In the genomic region with DNA sequence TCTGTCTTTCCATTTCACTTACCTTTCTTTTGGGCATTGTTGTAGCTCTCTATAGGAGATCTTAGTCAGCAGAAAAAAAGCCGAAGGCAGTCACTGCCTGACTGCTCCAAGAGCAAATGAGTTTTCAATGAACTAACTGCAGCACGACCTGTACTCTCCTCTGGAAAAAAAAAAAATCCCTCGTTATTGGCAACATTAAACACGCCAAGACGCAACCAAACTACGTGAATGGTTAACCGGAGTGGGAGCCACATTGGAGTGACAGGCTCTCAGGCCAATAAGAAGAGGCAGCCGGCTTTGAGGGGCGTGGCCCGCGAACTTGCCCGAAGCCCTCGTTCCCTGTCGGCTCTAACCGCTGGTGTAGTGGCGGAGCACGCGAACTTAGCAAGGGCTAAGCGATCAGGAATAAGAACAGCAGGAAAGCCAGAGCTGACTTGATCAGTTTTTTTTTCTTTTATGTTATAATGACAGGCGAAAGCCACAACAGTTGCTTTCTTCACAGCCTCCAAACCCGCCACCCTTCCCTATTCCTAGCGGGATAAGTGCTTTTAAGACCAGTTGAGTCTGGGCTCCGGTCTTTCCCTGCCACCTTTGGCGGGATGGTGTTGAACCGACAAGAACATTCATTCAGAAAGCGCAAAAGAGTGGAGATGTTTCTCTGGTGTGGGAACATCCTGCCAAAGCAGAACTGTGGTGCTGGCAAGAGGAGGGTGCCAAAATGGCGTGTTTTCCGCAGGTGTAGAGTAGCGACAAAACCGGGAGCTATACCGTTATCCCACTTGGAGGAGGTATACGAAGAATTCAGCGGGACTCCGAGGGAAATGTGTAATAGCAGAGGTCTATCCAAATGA, we compare ENCODE assay signal across 8 cellular contexts.
DNase-seq lines count a peak whose midpoint lies in the region; ATAC-seq and TF ChIP-seq lines count a peak whose summit lies in the region.

No MANE protein-coding gene starts in this region.

- CTCF ChIA-PET in activated naive CD4-positive, alpha-beta T cell treated with anti-CD3 and anti-CD28 coated beads for 36 hours (lab: Charles Lee): interaction anchor here (0.7 to 1.8 kb wide), 4 partner anchors 241 to 312 kb away, joined by 3 to 6 read pairs (median 4); a partner anchor contains a TSS

- no peak for TF ChIP-seq RAD21 in Ishikawa (IDR thresholded peaks at IDR 0.05; ENCODE audit: low read depth)

- H3K27ac Mint-ChIP-seq in activated naive CD4-positive, alpha-beta T cell treated with anti-CD3 and anti-CD28 coated beads for 36 hours: peak overlapping the region; percentile 85

- H3K4me3 Mint-ChIP-seq in activated naive CD4-positive, alpha-beta T cell treated with anti-CD3 and anti-CD28 coated beads for 36 hours: peak overlapping the region; percentile 91

- H3K36me3 Mint-ChIP-seq in activated naive CD4-positive, alpha-beta T cell treated with anti-CD3 and anti-CD28 coated beads for 36 hours (ENCODE audit: low read depth): no peaks in the 10 kb centered on the region

- no peaks in the 10 kb centered on the region for H3K4me1 ChIP-seq in SJSA1 (replicated peaks)
- H3K4me1 ChIP-seq in neutrophil (ENCODE audit: control insufficient read depth in 1 of 2, insufficient read depth in 1 of 2, low read depth in 1 of 2, low read length in 1 of 2): peaks cover 8 to 16% of the 10 kb centered on the region in 2 experiments
- peaks cover 0 to 12% (median 9%) of the 10 kb centered on the region in 5 donors for H3K4me1 ChIP-seq in subcutaneous abdominal adipose tissue (ENCODE audit: control insufficient read depth in 5 of 5, insufficient read depth in 5 of 5, low read length in 5 of 5)

- DNase-seq in DMS153 treated with DMSO at 0.1 percent for 48 hours (lab: John Stamatoyannopoulos, UW; ENCODE audit: unreplicated experiment) (peak; percentile 32), SJSA1 (ENCODE audit: low read depth in 1 of 2, low spot score in 2 of 2) (peak; percentile 76 to 84), globus pallidus (ENCODE audit: low spot score) (peak; percentile 87)
- peak; percentile 91 for DNase-seq in activated naive CD4-positive, alpha-beta T cell treated with anti-CD3 and anti-CD28 coated beads for 36 hours

- no peaks in the 10 kb centered on the region for H3K27me3 ChIP-seq in SJSA1 (replicated peaks)
- H3K27me3 ChIP-seq in neutrophil: peaks cover 26% of the 10 kb centered on the region
- H3K27me3 ChIP-seq in subcutaneous abdominal adipose tissue (ENCODE audit: control insufficient read depth in 5 of 5, insufficient read depth in 4 of 5, low read length in 5 of 5): peaks cover 0 to 7% (median 0%) of the 10 kb centered on the region in 5 donors

- peaks cover 3% of the 10 kb centered on the region for H3K4me1 Mint-ChIP-seq in activated naive CD4-positive, alpha-beta T cell treated with anti-CD3 and anti-CD28 coated beads for 36 hours (ENCODE audit: low read depth)

- H3K27ac ChIP-seq in SJSA1 (no peak overlapping the region), neutrophil (peak overlapping the region; percentile 10), subcutaneous abdominal adipose tissue (ENCODE audit: low read depth, low read length) (peak overlapping the region; percentile 52)

- peak; percentile 93 for ATAC-seq in GM21619 (IDR thresholded peaks at IDR 0.05; ENCODE audit: unreplicated experiment)

- no peak for TF ChIP-seq CTCF in neutrophil (IDR thresholded peaks at IDR 0.05)

- no peaks in the 10 kb centered on the region for H3K27me3 Mint-ChIP-seq in activated naive CD4-positive, alpha-beta T cell treated with anti-CD3 and anti-CD28 coated beads for 36 hours (ENCODE audit: low read depth)

- H3K36me3 ChIP-seq in SJSA1 (no peaks in the 10 kb centered on the region), neutrophil (no peaks in the 10 kb centered on the region), subcutaneous abdominal adipose tissue (ENCODE audit: control insufficient read depth in 5 of 5, insufficient read depth in 5 of 5, low read length in 5 of 5) (no peaks in the 10 kb centered on the region)

- H3K9me3 ChIP-seq in SJSA1 (replicated peaks) (no peaks in the 10 kb centered on the region), neutrophil (no peaks in the 10 kb centered on the region), subcutaneous abdominal adipose tissue (ENCODE audit: control insufficient read depth in 5 of 5, low read length in 5 of 5) (no peaks in the 10 kb centered on the region)

- H3K9ac ChIP-seq in subcutaneous abdominal adipose tissue (ENCODE audit: low read length in 5 of 5): peak overlapping the region in 4 of 5 donors; percentile 53 to 62 (median 59)

- H3K9me3 Mint-ChIP-seq in activated naive CD4-positive, alpha-beta T cell treated with anti-CD3 and anti-CD28 coated beads for 36 hours: no peaks in the 10 kb centered on the region

- no peak for TF ChIP-seq EP300 in Ishikawa (IDR thresholded peaks at IDR 0.05; ENCODE audit: borderline replicate concordance)

- intact Hi-C loops in activated naive CD4-positive, alpha-beta T cell treated with anti-CD3 and anti-CD28 coated beads for 36 hours (cut with micrococcal nuclease): loop anchor here (1.0 to 5.0 kb wide), 4 partner anchors 80 to 312 kb away; a partner anchor contains a TSS

- peak overlapping the region; percentile 39 for H3K4me3 ChIP-seq in SJSA1
- H3K4me3 ChIP-seq in neutrophil (ENCODE audit: low read depth in 1 of 2, low read length in 1 of 2): peak overlapping the region; percentile 59 to 62
- H3K4me3 ChIP-seq in subcutaneous abdominal adipose tissue (ENCODE audit: low read depth in 1 of 5, low read length in 5 of 5): peak overlapping the region; percentile 61 to 85 (median 67)

TF ChIP-seq in Ishikawa, 13 proteins besides CTCF, POLR2A, EP300 and RAD21:
- no peak for TF ChIP-seq YY1 (IDR thresholded peaks at IDR 0.05; ENCODE audit: low read depth)
- TF ChIP-seq CREB1 (IDR thresholded peaks at IDR 0.05; ENCODE audit: low read depth): no peak
- TF ChIP-seq FOXM1 (IDR thresholded peaks at IDR 0.05; ENCODE audit: borderline replicate concordance, low read depth): no peak
- no peak for TF ChIP-seq EGR1 (IDR thresholded peaks at IDR 0.05)
- TF ChIP-seq ZBTB7A (IDR thresholded peaks at IDR 0.05; ENCODE audit: low read depth): no peak
- TF ChIP-seq TEAD4 (IDR thresholded peaks at IDR 0.05): no peak
- no peak for TF ChIP-seq NFIC (IDR thresholded peaks at IDR 0.05)
- no peak for TF ChIP-seq CEBPB (IDR thresholded peaks at IDR 0.05)
- TF ChIP-seq, protein P1, sequence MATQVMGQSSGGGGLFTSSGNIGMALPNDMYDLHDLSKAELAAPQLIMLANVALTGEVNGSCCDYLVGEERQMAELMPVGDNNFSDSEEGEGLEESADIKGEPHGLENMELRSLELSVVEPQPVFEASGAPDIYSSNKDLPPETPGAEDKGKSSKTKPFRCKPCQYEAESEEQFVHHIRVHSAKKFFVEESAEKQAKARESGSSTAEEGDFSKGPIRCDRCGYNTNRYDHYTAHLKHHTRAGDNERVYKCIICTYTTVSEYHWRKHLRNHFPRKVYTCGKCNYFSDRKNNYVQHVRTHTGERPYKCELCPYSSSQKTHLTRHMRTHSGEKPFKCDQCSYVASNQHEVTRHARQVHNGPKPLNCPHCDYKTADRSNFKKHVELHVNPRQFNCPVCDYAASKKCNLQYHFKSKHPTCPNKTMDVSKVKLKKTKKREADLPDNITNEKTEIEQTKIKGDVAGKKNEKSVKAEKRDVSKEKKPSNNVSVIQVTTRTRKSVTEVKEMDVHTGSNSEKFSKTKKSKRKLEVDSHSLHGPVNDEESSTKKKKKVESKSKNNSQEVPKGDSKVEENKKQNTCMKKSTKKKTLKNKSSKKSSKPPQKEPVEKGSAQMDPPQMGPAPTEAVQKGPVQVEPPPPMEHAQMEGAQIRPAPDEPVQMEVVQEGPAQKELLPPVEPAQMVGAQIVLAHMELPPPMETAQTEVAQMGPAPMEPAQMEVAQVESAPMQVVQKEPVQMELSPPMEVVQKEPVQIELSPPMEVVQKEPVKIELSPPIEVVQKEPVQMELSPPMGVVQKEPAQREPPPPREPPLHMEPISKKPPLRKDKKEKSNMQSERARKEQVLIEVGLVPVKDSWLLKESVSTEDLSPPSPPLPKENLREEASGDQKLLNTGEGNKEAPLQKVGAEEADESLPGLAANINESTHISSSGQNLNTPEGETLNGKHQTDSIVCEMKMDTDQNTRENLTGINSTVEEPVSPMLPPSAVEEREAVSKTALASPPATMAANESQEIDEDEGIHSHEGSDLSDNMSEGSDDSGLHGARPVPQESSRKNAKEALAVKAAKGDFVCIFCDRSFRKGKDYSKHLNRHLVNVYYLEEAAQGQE (IDR thresholded peaks at IDR 0.05; ENCODE audit: low read depth): no peak
- TF ChIP-seq, protein P2, sequence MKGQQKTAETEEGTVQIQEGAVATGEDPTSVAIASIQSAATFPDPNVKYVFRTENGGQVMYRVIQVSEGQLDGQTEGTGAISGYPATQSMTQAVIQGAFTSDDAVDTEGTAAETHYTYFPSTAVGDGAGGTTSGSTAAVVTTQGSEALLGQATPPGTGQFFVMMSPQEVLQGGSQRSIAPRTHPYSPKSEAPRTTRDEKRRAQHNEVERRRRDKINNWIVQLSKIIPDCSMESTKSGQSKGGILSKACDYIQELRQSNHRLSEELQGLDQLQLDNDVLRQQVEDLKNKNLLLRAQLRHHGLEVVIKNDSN (IDR thresholded peaks at IDR 0.05): no peak
- TF ChIP-seq, protein P3, sequence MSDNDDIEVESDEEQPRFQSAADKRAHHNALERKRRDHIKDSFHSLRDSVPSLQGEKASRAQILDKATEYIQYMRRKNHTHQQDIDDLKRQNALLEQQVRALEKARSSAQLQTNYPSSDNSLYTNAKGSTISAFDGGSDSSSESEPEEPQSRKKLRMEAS (IDR thresholded peaks at IDR 0.05): peak; percentile 51; the same call in 1 of the 2 replicates
- TF ChIP-seq TAF1 (IDR thresholded peaks at IDR 0.05; ENCODE audit: low read depth): peak; percentile 36; the same call in 1 of the 2 replicates

Comparison
In these comparisons a context has a peak if more than half of its experiments do, and no peak if none do; other contexts are left out.
1. DNase-seq: peak in every context shown above with its lines; median percentile 91 in activated naive CD4-positive, alpha-beta T cell treated with anti-CD3 and anti-CD28 coated beads for 36 hours; 87 in globus pallidus; 80 in SJSA1; 32 in DMS153 treated with DMSO at 0.1 percent for 48 hours.